29 cellular contexts compared by ENCODE assay signal in genomic region chr15:40014390-40014789, GRCh38.
"Had no signal": no experiment of that assay in that cellular context is flagged by ENCODE, and none has a peak within 500 bp of the region (broad histone marks: within the 10 kb centered on the region; RNA-seq: fewer than 3 reads in every experiment).

No MANE protein-coding gene starts in this region.

- H3K4me3 ChIP-seq: dorsolateral prefrontal cortex, esophagus squamous epithelium, lung, mucosa of descending colon, neural progenitor cell, smooth muscle cell, testis, tibial artery, upper lobe of left lung had no signal

- H3K27me3 ChIP-seq: dorsolateral prefrontal cortex, esophagus squamous epithelium, neural progenitor cell, testis, tibial artery, upper lobe of left lung had no signal

- FAIRE-seq: colon, endothelial cell of umbilical vein, frontal cortex, urothelium cell line had no signal

- H3K9me3 ChIP-seq: testis, tibial artery had no signal

- H3K27ac ChIP-seq: dorsolateral prefrontal cortex, esophagus squamous epithelium, neural progenitor cell, parathyroid adenoma, testis, tibial artery, upper lobe of left lung had no signal

- DNase-seq: dorsolateral prefrontal cortex; effector CD4-positive, alpha-beta T cell; esophagus squamous epithelium; hypothalamus; immature natural killer cell; islet precursor cell; kidney glomerular epithelial cell; left ventricle myocardium superior; mucosa of descending colon; naive B cell; stimulated activated CD4-positive, alpha-beta T cell treated with anti-CD3 and anti-CD28 coated beads, Interleukin-12 subunit alpha, Interleukin-12 subunit beta, amount 100 ng/mL, for 4 hours; stimulated activated CD4-positive, alpha-beta T cell treated with anti-CD3 and anti-CD28 coated beads, Interleukin-1b, Interleukin-23, amount 100 ng/mL, for 48 hours; stimulated activated CD4-positive, alpha-beta T cell treated with anti-CD3 and anti-CD28 coated beads, Interleukin-4, amount 100 ng/mL, for 1 hour; stimulated activated CD8-positive, alpha-beta memory T cell treated with anti-CD3 and anti-CD28 coated beads, Interleukin-4, amount 100 ng/mL, for 48 hours; stimulated activated naive CD4-positive, alpha-beta T cell; substantia nigra; testis; tibial artery; upper lobe of left lung had no signal

- ATAC-seq: left ventricle myocardium superior; mucosa of descending colon; natural killer cell treated with Interleukin-12 subunit alpha and Interleukin-12 subunit beta and Interleukin-15 and Interleukin-18, amount 100 ng/mL, for 72 hours; sciatic nerve had no signal

- H3K9ac ChIP-seq: neural progenitor cell, parathyroid adenoma had no signal

- H3K79me2 ChIP-seq: parathyroid adenoma had no signal

- H2AFZ ChIP-seq: neural progenitor cell, parathyroid adenoma had no signal

- H3K4me1 ChIP-seq: esophagus squamous epithelium, parathyroid adenoma, testis, tibial artery, upper lobe of left lung had no signal

- H3K4me2 ChIP-seq: neural progenitor cell, smooth muscle cell had no signal
